ENCODE assay signal across 8 cellular contexts in the genomic region with DNA sequence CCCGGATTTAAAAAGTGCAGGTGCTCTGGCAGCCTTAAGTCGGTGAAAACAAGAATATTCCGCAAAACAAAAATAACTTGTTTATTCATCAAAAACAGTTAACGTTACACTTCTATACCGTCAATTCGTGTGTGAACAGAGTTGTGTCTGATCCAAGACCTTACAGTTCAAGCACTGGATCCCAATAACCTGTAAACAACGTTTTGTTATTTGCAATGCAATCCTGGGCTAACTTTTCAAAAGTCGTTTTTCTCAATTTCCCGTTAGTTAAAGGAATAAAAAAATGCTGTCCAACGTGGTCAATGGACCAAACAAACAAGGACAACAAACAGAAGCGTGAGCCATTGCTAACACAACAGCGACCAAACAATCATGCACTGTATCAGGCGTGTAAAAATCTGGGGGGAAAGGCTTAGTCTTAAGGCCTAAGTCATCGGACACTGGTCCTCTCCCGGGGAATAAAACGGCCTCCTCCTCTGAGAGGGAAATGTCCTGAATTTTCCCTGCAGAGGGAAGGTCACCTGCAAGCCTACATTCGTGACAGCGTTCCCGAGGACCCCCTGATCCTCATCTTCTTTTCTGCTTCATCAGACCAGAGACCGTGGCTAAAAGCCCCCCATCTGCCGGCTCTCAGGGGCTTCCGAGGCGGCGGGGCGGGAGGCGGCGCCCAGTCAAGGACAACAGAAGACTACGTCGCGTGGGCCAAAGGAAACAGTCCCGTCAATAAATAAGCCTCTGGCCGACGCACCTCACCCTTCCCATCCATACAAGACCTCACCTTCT. TPM values are rescaled to one million over a fixed set of nuclear protein-coding genes. Genes with fewer than 3 reads are reported as not detected.
A peak's percentile ranks its signal among the peaks of the same experiment; 100 is the strongest.
DNase-seq lines count a peak whose midpoint lies in the region; ATAC-seq and TF ChIP-seq lines count a peak whose summit lies in the region.

No MANE protein-coding gene starts in this region.

- H3K27me3 ChIP-seq in Karpas-422 (ENCODE audit: low read length) (no peaks in the 10 kb centered on the region), subcutaneous abdominal adipose tissue (ENCODE audit: control insufficient read depth in 5 of 5, insufficient read depth in 4 of 5, low read length in 5 of 5) (no peaks in the 10 kb centered on the region)

- DNase-seq in Karpas-422 (no peak), MCF 10A (ENCODE audit: unreplicated experiment) (no peak), left kidney (ENCODE audit: low read depth, low spot score) (peak; percentile 67), iPS-NIHi7 (ENCODE audit: extremely low spot score) (no peak), KBM-7 (no peak)

- no peaks in the 10 kb centered on the region for H3K9me3 Mint-ChIP-seq in MCF 10A (ENCODE audit: unreplicated experiment)

- peaks cover 32% of the 10 kb centered on the region for H3K4me1 ChIP-seq in Karpas-422 (ENCODE audit: low read length)
- H3K4me1 ChIP-seq in subcutaneous abdominal adipose tissue (ENCODE audit: control insufficient read depth in 5 of 5, insufficient read depth in 5 of 5, low read length in 5 of 5): peaks cover 1 to 43% (median 39%) of the 10 kb centered on the region in 5 donors

- H3K27ac ChIP-seq in Karpas-422 (ENCODE audit: low read length) (peak overlapping the region; percentile 59), subcutaneous abdominal adipose tissue (ENCODE audit: low read depth, low read length) (peak overlapping the region; percentile 95)

- peaks cover 6% of the 10 kb centered on the region; the same call in 1 of the 2 replicates for H4K20me1 ChIP-seq in Karpas-422 (ENCODE audit: insufficient read depth, low read depth, low read length)

- H3K36me3 ChIP-seq in Karpas-422 (ENCODE audit: insufficient read depth, low read length): peaks cover 41% of the 10 kb centered on the region
- peaks cover 15 to 27% (median 25%) of the 10 kb centered on the region in 5 donors for H3K36me3 ChIP-seq in subcutaneous abdominal adipose tissue (ENCODE audit: control insufficient read depth in 5 of 5, insufficient read depth in 5 of 5, low read length in 5 of 5)

- H3K36me3 Mint-ChIP-seq in MCF 10A (ENCODE audit: insufficient read depth, unreplicated experiment): peaks cover 70% of the 10 kb centered on the region

- peak overlapping the region; percentile 98 for H3K27ac Mint-ChIP-seq in MCF 10A (ENCODE audit: low read depth, unreplicated experiment)

- H3K79me2 ChIP-seq in Karpas-422 (ENCODE audit: low read length): peaks cover 76% of the 10 kb centered on the region

- H2AFZ ChIP-seq in Karpas-422 (ENCODE audit: low read length): peak overlapping the region; percentile 47

- TSS peak; percentile 70 for BruUV-seq in MCF 10A (replicated peaks; lab: Mats Ljungman, UMichigan)

- H3K9me3 ChIP-seq in Karpas-422 (ENCODE audit: low read length) (no peaks in the 10 kb centered on the region), subcutaneous abdominal adipose tissue (ENCODE audit: control insufficient read depth in 5 of 5, low read length in 5 of 5) (no peaks in the 10 kb centered on the region)

- H3K4me1 Mint-ChIP-seq in MCF 10A (ENCODE audit: insufficient read depth, unreplicated experiment): peaks cover 26% of the 10 kb centered on the region

- ATAC-seq in GM21737 (IDR thresholded peaks at IDR 0.05; ENCODE audit: unreplicated experiment): peak; percentile 23

- in situ Hi-C loops in KBM-7 (cut with MboI; ENCODE audit: low pct_unique_long_range_greater_than_20kb, low sequenced_read_pairs): no loop called here

- peak overlapping the region; percentile 85 for H3K9ac ChIP-seq in Karpas-422 (ENCODE audit: low read length)
- peak overlapping the region; percentile 30 to 100 (median 98) for H3K9ac ChIP-seq in subcutaneous abdominal adipose tissue (ENCODE audit: low read length in 5 of 5)

- H3K4me3 ChIP-seq in GM08714 (ENCODE audit: low read length): peak overlapping the region; percentile 93
- peak overlapping the region; percentile 75 for H3K4me3 ChIP-seq in Karpas-422 (ENCODE audit: low read length)
- peak overlapping the region; percentile 89 to 99 (median 97) for H3K4me3 ChIP-seq in subcutaneous abdominal adipose tissue (ENCODE audit: low read depth in 1 of 5, low read length in 5 of 5)

- POLR2A ChIA-PET in MCF 10A (lab: Yijun Ruan, JAX): interaction anchor here (0.6 to 4.1 kb wide), 16 partner anchors 10 to 1947 kb away, joined by 3 to 55 read pairs (median 4); partner anchors contain the start of genes INO80D and ZDBF2

- no peak for TF ChIP-seq CTCF in MCF 10A (IDR thresholded peaks at IDR 0.05; ENCODE audit: unreplicated experiment)

- peak overlapping the region; percentile 80 for H3K4me3 Mint-ChIP-seq in MCF 10A (ENCODE audit: unreplicated experiment)

- CTCF ChIA-PET in MCF 10A (lab: Yijun Ruan, JAX): interaction anchor here (1.2 kb wide), 1 partner anchor 60 kb away, joined by 4 read pairs; no protein-coding TSS in a partner anchor

- H3K9me2 ChIP-seq in Karpas-422 (replicated peaks; ENCODE audit: insufficient read depth, low read length): no peaks in the 10 kb centered on the region

- no peaks in the 10 kb centered on the region for H3K27me3 Mint-ChIP-seq in MCF 10A (ENCODE audit: insufficient read depth, unreplicated experiment)

- intact Hi-C loops in MCF 10A (cut with micrococcal nuclease): loop anchor here (1.0 to 10.0 kb wide), 2 partner anchors 72 to 154 kb away; partner anchors contain the start of gene INO80D

- peak overlapping the region; percentile 74 for H3K4me2 ChIP-seq in Karpas-422 (ENCODE audit: low read depth, low read length, poor library complexity, severe bottlenecking)

RNA-seq across cellular contexts. Expression of gene NDUFS1, which starts 0.5 kb away (rescaled TPM):
- total RNA-seq in Karpas-422 (2014; rRNA removed; shearing (Covaris generic); ENCODE audit: low replicate concordance): 76.4 and 83.6 TPM in 2 replicates
- total RNA-seq in MCF 10A (2022): 91.9 and 100 TPM in 2 replicates

RNA-seq across cellular contexts. Expression of gene EEF1B2, which starts 0.9 kb away (rescaled TPM):
- 588 and 786 TPM in 2 replicates for total RNA-seq in Karpas-422 (2014; rRNA removed; shearing (Covaris generic); ENCODE audit: low replicate concordance)
- 1,045 and 1,110 TPM in 2 replicates for total RNA-seq in MCF 10A (2022)
